21 cellular contexts compared by ENCODE assay signal in genomic region chr22:44795701-44796630, GRCh38. TPM values are rescaled to one million over a fixed set of nuclear protein-coding genes. Genes with fewer than 3 reads are reported as not detected.
"Had no signal": no experiment of that assay in that cellular context is flagged by ENCODE, and none has a peak within 500 bp of the region (broad histone marks: within the 10 kb centered on the region; RNA-seq: fewer than 3 reads in every experiment).

No MANE protein-coding gene starts in this region.

- H3K4me3 ChIP-seq: gastrocnemius medialis, heart left ventricle, lung, mucosa of descending colon, pancreas, smooth muscle cell, testis had no signal

- H3K27ac ChIP-seq: gastrocnemius medialis, heart left ventricle, pancreas, testis, WERI-Rb-1 had no signal

- H3K27me3 ChIP-seq: pancreas, testis had no signal

- H3K27ac Mint-ChIP-seq: activated CD4-positive, alpha-beta memory T cell treated with anti-CD3 and anti-CD28 coated beads for 36 hours; activated naive CD8-positive, alpha-beta T cell treated with anti-CD3 and anti-CD28 coated beads for 36 hours; naive B cell; stimulated activated memory B cell treated with anti-CD40 and anti-IgM and Interleukin-4, amounts not matched to agents 10 μg/mL and 1 μg/mL and 100 μg/mL, for 72 hours; type B pancreatic cell had no signal

- H3K36me3 Mint-ChIP-seq: activated CD4-positive, alpha-beta memory T cell treated with anti-CD3 and anti-CD28 coated beads for 36 hours; activated naive CD8-positive, alpha-beta T cell treated with anti-CD3 and anti-CD28 coated beads for 36 hours; naive B cell; stimulated activated memory B cell treated with anti-CD40 and anti-IgM and Interleukin-4, amounts not matched to agents 10 μg/mL and 1 μg/mL and 100 μg/mL, for 72 hours had no signal

- H3K4me3 Mint-ChIP-seq: activated CD4-positive, alpha-beta memory T cell treated with anti-CD3 and anti-CD28 coated beads for 36 hours; activated naive CD8-positive, alpha-beta T cell treated with anti-CD3 and anti-CD28 coated beads for 36 hours; naive B cell; stimulated activated memory B cell treated with anti-CD40 and anti-IgM and Interleukin-4, amounts not matched to agents 10 μg/mL and 1 μg/mL and 100 μg/mL, for 72 hours; type B pancreatic cell had no signal

- H3K4me1 Mint-ChIP-seq: activated naive CD8-positive, alpha-beta T cell treated with anti-CD3 and anti-CD28 coated beads for 36 hours; naive B cell; stimulated activated memory B cell treated with anti-CD40 and anti-IgM and Interleukin-4, amounts not matched to agents 10 μg/mL and 1 μg/mL and 100 μg/mL, for 72 hours had no signal

- H3K9me3 ChIP-seq: gastrocnemius medialis, heart left ventricle, mucosa of descending colon, pancreas, testis had no signal

- H3K36me3 ChIP-seq: gastrocnemius medialis, heart left ventricle, pancreas, WERI-Rb-1 had no signal

- H3K9me3 Mint-ChIP-seq: activated CD4-positive, alpha-beta memory T cell treated with anti-CD3 and anti-CD28 coated beads for 36 hours; activated naive CD8-positive, alpha-beta T cell treated with anti-CD3 and anti-CD28 coated beads for 36 hours; naive B cell; stimulated activated memory B cell treated with anti-CD40 and anti-IgM and Interleukin-4, amounts not matched to agents 10 μg/mL and 1 μg/mL and 100 μg/mL, for 72 hours; type B pancreatic cell had no signal

- H3K4me1 ChIP-seq: gastrocnemius medialis, heart left ventricle, pancreas, testis had no signal

- DNase-seq: activated CD4-positive, alpha-beta memory T cell treated with anti-CD3 and anti-CD28 coated beads for 36 hours; activated CD4-positive, alpha-beta T cell treated with anti-CD3 and anti-CD28 coated beads for 4 hours; activated naive CD4-positive, alpha-beta T cell; activated naive CD8-positive, alpha-beta T cell treated with anti-CD3 and anti-CD28 coated beads for 36 hours; activated T-cell treated with anti-CD3 and anti-CD28 coated beads for 4 hours; amniotic stem cell; effector CD4-positive, alpha-beta T cell; gastrocnemius medialis; mucosa of descending colon; naive B cell; stimulated activated CD4-positive, alpha-beta T cell treated with anti-CD3 and anti-CD28 coated beads, Interleukin-4, amount 100 ng/mL, for 24 hours; SW 1271; T-helper 2 cell; testis; WERI-Rb-1 had no signal

- H3K27me3 Mint-ChIP-seq: activated CD4-positive, alpha-beta memory T cell treated with anti-CD3 and anti-CD28 coated beads for 36 hours; activated naive CD8-positive, alpha-beta T cell treated with anti-CD3 and anti-CD28 coated beads for 36 hours; type B pancreatic cell had no signal

RNA-seq across cellular contexts. Expression of gene ARHGAP8, which starts 43.6 kb away (rescaled TPM):
- total RNA-seq: gastrocnemius medialis had no signal
